In the genomic region with DNA sequence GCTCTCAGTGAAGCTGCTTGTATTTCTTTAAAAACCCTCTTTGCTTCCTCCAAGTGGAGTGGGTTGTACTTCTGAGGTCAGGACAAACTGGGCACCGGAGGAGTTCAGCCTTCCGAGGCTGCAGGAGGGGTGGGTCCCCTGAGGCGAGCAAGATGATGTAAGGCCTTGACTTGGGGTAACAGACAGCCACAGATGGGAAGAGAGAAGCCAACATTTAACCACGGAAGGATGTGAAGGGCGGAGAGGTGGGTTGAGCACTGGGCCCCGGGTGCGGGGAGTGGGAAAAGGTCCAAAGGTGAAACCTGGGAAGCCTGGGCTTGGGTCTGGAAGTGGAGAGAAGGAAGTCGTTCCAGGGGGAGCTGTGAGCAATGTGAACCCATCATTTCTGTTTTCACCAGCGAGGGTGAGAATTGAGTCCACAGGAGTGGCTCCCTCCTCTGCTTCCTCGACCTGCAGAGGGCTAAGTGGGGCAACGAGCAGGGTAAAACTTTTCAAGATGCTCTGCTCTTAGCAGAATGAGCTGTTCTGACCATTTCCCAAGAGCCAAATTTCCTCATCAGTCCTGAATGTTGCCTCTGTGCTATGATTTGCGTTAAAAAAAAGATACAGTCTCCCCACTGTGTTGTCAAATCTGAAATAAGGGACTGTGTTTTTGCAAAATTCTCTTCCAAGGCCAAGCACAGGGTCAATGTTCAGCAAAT, we compare ENCODE assay signal across 23 cellular contexts.
A peak's percentile ranks its signal among the peaks of the same experiment; 100 is the strongest.
DNase-seq lines count a peak whose midpoint lies in the region; ATAC-seq and TF ChIP-seq lines count a peak whose summit lies in the region.
"Had no signal": no experiment of that assay in that cellular context is flagged by ENCODE, and none has a peak within 500 bp of the region (broad histone marks: within the 10 kb centered on the region; RNA-seq: fewer than 3 reads in every experiment).

No MANE protein-coding gene starts in this region.

- H3K4me3 ChIP-seq in left ventricle myocardium inferior (no peak overlapping the region), body of pancreas (no peak overlapping the region)
- H3K4me3 ChIP-seq: esophagus squamous epithelium, heart left ventricle, SJSA1, suprapubic skin had no signal

- WGBS in body of pancreas, 2 donors, result 13 to 25% methylated on average over 11 to 12 of the region's 12 CpGs

- H3K9me3 ChIP-seq in left ventricle myocardium inferior (replicated peaks) (no peaks in the 10 kb centered on the region), body of pancreas (no peaks in the 10 kb centered on the region)
- H3K9me3 ChIP-seq: esophagus squamous epithelium, heart left ventricle, SJSA1, suprapubic skin had no signal

- H3K27me3 Mint-ChIP-seq in effector memory CD8-positive, alpha-beta T cell, result peaks cover 0 to 10% of the 10 kb centered on the region in 2 donors
- peaks cover 0 to 8% of the 10 kb centered on the region in 2 donors for H3K27me3 Mint-ChIP-seq in T-cell
- H3K27me3 Mint-ChIP-seq: activated CD4-positive, alpha-beta T cell treated with anti-CD3 and anti-CD28 coated beads for 36 hours had no signal

- CTCF ChIA-PET in T-cell (lab: Charles Lee), result no interaction called here

- peak overlapping the region in 1 of 2 donors; percentile 13 for H3K4me3 Mint-ChIP-seq in effector memory CD8-positive, alpha-beta T cell
- no peak overlapping the region for H3K4me3 Mint-ChIP-seq in stimulated activated effector memory CD8-positive, alpha-beta T cell treated with anti-CD3 and anti-CD28 coated beads, Interleukin-12 subunit alpha, Interleukin-12 subunit beta, amount 100 ng/mL, for 72 hours
- no peak overlapping the region for H3K4me3 Mint-ChIP-seq in T-cell
- H3K4me3 Mint-ChIP-seq: activated CD4-positive, alpha-beta T cell treated with anti-CD3 and anti-CD28 coated beads for 36 hours had no signal

- no peak for TF ChIP-seq CTCF in left ventricle myocardium inferior (IDR thresholded peaks at IDR 0.05; ENCODE audit: borderline replicate concordance)
- TF ChIP-seq CTCF in body of pancreas (IDR thresholded peaks at IDR 0.05), result no peak

- H3K36me3 Mint-ChIP-seq in effector memory CD8-positive, alpha-beta T cell (ENCODE audit: insufficient read depth), result no peaks in the 10 kb centered on the region
- H3K36me3 Mint-ChIP-seq in stimulated activated effector memory CD8-positive, alpha-beta T cell treated with anti-CD3 and anti-CD28 coated beads, Interleukin-12 subunit alpha, Interleukin-12 subunit beta, amount 100 ng/mL, for 72 hours, result no peaks in the 10 kb centered on the region
- no peaks in the 10 kb centered on the region for H3K36me3 Mint-ChIP-seq in T-cell
- H3K36me3 Mint-ChIP-seq: CD4-positive, alpha-beta memory T cell had no signal

- H3K27ac ChIP-seq in left ventricle myocardium inferior (replicated peaks) (no peak overlapping the region), body of pancreas (no peak overlapping the region)
- H3K27ac ChIP-seq: esophagus squamous epithelium, heart left ventricle, SJSA1, suprapubic skin had no signal

- no peaks in the 10 kb centered on the region for H3K9me3 Mint-ChIP-seq in effector memory CD8-positive, alpha-beta T cell
- no peaks in the 10 kb centered on the region for H3K9me3 Mint-ChIP-seq in stimulated activated effector memory CD8-positive, alpha-beta T cell treated with anti-CD3 and anti-CD28 coated beads, Interleukin-12 subunit alpha, Interleukin-12 subunit beta, amount 100 ng/mL, for 72 hours
- H3K9me3 Mint-ChIP-seq in T-cell, result no peaks in the 10 kb centered on the region
- H3K9me3 Mint-ChIP-seq: CD4-positive, alpha-beta memory T cell had no signal

- intact Hi-C loops in Right ventricle myocardium inferior (cut with DNase I), result no loop called here
- intact Hi-C loops in left ventricle myocardium inferior (cut with micrococcal nuclease), result no loop called here
- intact Hi-C loops in body of pancreas (cut with DNase I), result no loop called here

- peaks cover 6 to 7% of the 10 kb centered on the region in 2 donors for H3K4me1 Mint-ChIP-seq in effector memory CD8-positive, alpha-beta T cell (ENCODE audit: low read depth in 2 of 2)
- H3K4me1 Mint-ChIP-seq in stimulated activated effector memory CD8-positive, alpha-beta T cell treated with anti-CD3 and anti-CD28 coated beads, Interleukin-12 subunit alpha, Interleukin-12 subunit beta, amount 100 ng/mL, for 72 hours, result peaks cover 10% of the 10 kb centered on the region
- H3K4me1 Mint-ChIP-seq in T-cell, result peaks cover 12 to 24% (median 16%) of the 10 kb centered on the region in 3 donors

- H3K27me3 ChIP-seq in left ventricle myocardium inferior (ENCODE audit: low read depth) (peaks cover 51% of the 10 kb centered on the region), body of pancreas (no peaks in the 10 kb centered on the region)

- H3K4me1 ChIP-seq in left ventricle myocardium inferior, result no peaks in the 10 kb centered on the region
- no peaks in the 10 kb centered on the region for H3K4me1 ChIP-seq in body of pancreas
- H3K4me1 ChIP-seq: heart left ventricle, SJSA1, suprapubic skin had no signal

- H3K36me3 ChIP-seq in left ventricle myocardium inferior (no peaks in the 10 kb centered on the region), body of pancreas (replicated peaks in 1 of 2; ENCODE audit: insufficient read depth in 1 of 2, low read depth in 2 of 2) (no peaks in the 10 kb centered on the region)
- H3K36me3 ChIP-seq: esophagus squamous epithelium, heart left ventricle, SJSA1, suprapubic skin had no signal

- ATAC-seq in Right ventricle myocardium inferior (peak; percentile 58), T-cell (replicated peaks in 1 of 4) (no peak), body of pancreas (no peak)
- no peak for ATAC-seq in effector memory CD8-positive, alpha-beta T cell (replicated peaks)
- no peak for ATAC-seq in stimulated activated effector memory CD8-positive, alpha-beta T cell treated with anti-CD3 and anti-CD28 coated beads, Interleukin-12 subunit alpha, Interleukin-12 subunit beta, amount 100 ng/mL, for 72 hours
- ATAC-seq: activated CD4-positive, alpha-beta T cell treated with anti-CD3 and anti-CD28 coated beads for 36 hours; heart left ventricle had no signal

- TF ChIP-seq POLR2A in body of pancreas (IDR thresholded peaks at IDR 0.05), result no peak

- DNase-seq in Right ventricle myocardium inferior (ENCODE audit: missing footprints), result no peak
- no peak for DNase-seq in left ventricle myocardium inferior
- peak; percentile 49 for DNase-seq in LHCN-M2 (ENCODE audit: low read depth)
- DNase-seq in effector memory CD8-positive, alpha-beta T cell, result no peak
- DNase-seq in stimulated activated effector memory CD8-positive, alpha-beta T cell treated with anti-CD3 and anti-CD28 coated beads, Interleukin-12 subunit alpha, Interleukin-12 subunit beta, amount 100 ng/mL, for 72 hours (ENCODE audit: low spot score in 2 of 2), result no peak
- DNase-seq in T-cell, result no peak
- no peak for DNase-seq in body of pancreas
- no peak for DNase-seq in NCI-H446 (lab: John Stamatoyannopoulos, UW)
- DNase-seq: activated CD4-positive, alpha-beta T cell treated with anti-CD3 and anti-CD28 coated beads for 36 hours; activated gamma-delta T cell; amygdala; CD4-positive, alpha-beta memory T cell; central memory CD4-positive, alpha-beta T cell; DMS79; esophagus squamous epithelium; KBM-7; NCI-H1105 treated with DMSO at 0.1 percent for 48 hours; NCI-H69; OCI-M1; T-helper 9 cell had no signal

- POLR2A ChIA-PET in T-cell (lab: Charles Lee), result no interaction called here

- H3K27ac Mint-ChIP-seq in effector memory CD8-positive, alpha-beta T cell, result peak overlapping the region; percentile 62 to 90
- peak overlapping the region; percentile 72 for H3K27ac Mint-ChIP-seq in stimulated activated effector memory CD8-positive, alpha-beta T cell treated with anti-CD3 and anti-CD28 coated beads, Interleukin-12 subunit alpha, Interleukin-12 subunit beta, amount 100 ng/mL, for 72 hours
- no peak overlapping the region for H3K27ac Mint-ChIP-seq in T-cell
- H3K27ac Mint-ChIP-seq: activated CD4-positive, alpha-beta T cell treated with anti-CD3 and anti-CD28 coated beads for 36 hours had no signal

Comparison
In these comparisons a context has a peak if more than half of its experiments do, and no peak if none do; other contexts are left out.
1. H3K27ac Mint-ChIP-seq: peak in effector memory CD8-positive, alpha-beta T cell (2 of 2) and stimulated activated effector memory CD8-positive, alpha-beta T cell treated with anti-CD3 and anti-CD28 coated beads, Interleukin-12 subunit alpha, Interleukin-12 subunit beta, amount 100 ng/mL, for 72 hours (single experiment); none in T-cell (0 of 2).